1 cellular context compared by ENCODE assay signal in the genomic region with DNA sequence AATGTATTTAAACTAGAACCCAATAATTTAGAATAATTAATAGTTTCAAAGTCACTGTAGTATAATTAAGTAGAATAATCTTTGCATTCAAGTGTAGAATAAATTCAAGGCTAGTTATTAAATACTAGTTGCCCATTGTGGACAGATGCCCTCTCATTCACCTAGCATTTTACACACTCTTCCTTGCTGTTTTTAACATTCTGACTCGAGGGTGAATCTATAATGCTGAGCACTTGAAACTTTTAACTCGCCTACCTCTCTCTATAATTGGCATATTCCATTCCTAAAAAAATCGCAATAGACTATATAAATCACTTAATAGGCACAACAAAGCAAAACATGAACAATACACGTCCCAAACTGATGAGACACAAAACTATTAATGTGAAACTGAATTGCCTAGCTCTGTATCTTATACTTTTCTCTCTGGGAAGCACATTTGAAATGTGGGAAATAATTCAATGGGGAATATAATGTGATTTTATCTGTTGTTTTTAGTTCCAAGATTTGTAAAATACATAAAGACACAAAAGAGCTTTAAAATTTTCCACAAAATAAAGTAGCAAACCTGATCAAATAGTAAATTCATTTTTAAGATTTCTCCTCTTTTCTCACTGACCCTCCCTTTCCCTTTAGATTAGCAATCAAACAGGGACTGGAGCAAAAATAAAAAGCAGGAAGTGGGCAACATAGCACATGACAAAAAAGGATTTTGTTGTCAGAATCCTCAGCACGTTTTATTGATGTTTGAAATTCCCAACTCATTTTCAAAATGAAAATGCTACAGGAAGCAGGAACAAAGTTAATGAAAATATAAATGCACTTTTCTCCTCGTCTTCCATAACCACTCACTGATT.
TF ChIP-seq lines count a peak whose summit lies in the region.

No MANE protein-coding gene starts in this region.

TF ChIP-seq in GM23338, 12 proteins besides CTCF, POLR2A, EP300 and RAD21 (continued from another document):
- TF ChIP-seq, protein P1, sequence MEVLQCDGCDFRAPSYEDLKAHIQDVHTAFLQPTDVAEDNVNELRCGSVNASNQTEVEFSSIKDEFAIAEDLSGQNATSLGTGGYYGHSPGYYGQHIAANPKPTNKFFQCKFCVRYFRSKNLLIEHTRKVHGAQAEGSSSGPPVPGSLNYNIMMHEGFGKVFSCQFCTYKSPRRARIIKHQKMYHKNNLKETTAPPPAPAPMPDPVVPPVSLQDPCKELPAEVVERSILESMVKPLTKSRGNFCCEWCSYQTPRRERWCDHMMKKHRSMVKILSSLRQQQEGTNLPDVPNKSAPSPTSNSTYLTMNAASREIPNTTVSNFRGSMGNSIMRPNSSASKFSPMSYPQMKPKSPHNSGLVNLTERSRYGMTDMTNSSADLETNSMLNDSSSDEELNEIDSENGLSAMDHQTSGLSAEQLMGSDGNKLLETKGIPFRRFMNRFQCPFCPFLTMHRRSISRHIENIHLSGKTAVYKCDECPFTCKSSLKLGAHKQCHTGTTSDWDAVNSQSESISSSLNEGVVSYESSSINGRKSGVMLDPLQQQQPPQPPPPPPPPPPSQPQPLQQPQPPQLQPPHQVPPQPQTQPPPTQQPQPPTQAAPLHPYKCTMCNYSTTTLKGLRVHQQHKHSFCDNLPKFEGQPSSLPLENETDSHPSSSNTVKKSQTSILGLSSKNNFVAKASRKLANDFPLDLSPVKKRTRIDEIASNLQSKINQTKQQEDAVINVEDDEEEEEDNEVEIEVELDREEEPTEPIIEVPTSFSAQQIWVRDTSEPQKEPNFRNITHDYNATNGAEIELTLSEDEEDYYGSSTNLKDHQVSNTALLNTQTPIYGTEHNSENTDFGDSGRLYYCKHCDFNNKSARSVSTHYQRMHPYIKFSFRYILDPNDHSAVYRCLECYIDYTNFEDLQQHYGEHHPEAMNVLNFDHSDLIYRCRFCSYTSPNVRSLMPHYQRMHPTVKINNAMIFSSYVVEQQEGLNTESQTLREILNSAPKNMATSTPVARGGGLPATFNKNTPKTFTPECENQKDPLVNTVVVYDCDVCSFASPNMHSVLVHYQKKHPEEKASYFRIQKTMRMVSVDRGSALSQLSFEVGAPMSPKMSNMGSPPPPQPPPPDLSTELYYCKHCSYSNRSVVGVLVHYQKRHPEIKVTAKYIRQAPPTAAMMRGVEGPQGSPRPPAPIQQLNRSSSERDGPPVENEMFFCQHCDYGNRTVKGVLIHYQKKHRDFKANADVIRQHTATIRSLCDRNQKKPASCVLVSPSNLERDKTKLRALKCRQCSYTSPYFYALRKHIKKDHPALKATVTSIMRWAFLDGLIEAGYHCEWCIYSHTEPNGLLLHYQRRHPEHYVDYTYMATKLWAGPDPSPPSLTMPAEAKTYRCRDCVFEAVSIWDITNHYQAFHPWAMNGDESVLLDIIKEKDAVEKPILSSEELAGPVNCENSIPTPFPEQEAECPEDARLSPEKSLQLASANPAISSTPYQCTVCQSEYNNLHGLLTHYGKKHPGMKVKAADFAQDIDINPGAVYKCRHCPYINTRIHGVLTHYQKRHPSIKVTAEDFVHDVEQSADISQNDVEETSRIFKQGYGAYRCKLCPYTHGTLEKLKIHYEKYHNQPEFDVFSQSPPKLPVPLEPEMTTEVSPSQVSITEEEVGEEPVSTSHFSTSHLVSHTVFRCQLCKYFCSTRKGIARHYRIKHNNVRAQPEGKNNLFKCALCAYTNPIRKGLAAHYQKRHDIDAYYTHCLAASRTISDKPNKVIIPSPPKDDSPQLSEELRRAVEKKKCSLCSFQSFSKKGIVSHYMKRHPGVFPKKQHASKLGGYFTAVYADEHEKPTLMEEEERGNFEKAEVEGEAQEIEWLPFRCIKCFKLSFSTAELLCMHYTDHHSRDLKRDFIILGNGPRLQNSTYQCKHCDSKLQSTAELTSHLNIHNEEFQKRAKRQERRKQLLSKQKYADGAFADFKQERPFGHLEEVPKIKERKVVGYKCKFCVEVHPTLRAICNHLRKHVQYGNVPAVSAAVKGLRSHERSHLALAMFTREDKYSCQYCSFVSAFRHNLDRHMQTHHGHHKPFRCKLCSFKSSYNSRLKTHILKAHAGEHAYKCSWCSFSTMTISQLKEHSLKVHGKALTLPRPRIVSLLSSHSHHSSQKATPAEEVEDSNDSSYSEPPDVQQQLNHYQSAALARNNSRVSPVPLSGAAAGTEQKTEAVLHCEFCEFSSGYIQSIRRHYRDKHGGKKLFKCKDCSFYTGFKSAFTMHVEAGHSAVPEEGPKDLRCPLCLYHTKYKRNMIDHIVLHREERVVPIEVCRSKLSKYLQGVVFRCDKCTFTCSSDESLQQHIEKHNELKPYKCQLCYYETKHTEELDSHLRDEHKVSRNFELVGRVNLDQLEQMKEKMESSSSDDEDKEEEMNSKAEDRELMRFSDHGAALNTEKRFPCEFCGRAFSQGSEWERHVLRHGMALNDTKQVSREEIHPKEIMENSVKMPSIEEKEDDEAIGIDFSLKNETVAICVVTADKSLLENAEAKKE (CRISPR knock-in tag; IDR thresholded peaks at IDR 0.05), result no peak
- TF ChIP-seq, protein P2, sequence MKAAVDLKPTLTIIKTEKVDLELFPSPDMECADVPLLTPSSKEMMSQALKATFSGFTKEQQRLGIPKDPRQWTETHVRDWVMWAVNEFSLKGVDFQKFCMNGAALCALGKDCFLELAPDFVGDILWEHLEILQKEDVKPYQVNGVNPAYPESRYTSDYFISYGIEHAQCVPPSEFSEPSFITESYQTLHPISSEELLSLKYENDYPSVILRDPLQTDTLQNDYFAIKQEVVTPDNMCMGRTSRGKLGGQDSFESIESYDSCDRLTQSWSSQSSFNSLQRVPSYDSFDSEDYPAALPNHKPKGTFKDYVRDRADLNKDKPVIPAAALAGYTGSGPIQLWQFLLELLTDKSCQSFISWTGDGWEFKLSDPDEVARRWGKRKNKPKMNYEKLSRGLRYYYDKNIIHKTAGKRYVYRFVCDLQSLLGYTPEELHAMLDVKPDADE (IDR thresholded peaks at IDR 0.05), result no peak
- TF ChIP-seq ZNF114 (CRISPR knock-in tag; IDR thresholded peaks at IDR 0.05), result no peak
TF ChIP-seq in GM23338: peak in this region for 0.
